Comparison of ENCODE assay signal across 1 cellular context in the genomic region with DNA sequence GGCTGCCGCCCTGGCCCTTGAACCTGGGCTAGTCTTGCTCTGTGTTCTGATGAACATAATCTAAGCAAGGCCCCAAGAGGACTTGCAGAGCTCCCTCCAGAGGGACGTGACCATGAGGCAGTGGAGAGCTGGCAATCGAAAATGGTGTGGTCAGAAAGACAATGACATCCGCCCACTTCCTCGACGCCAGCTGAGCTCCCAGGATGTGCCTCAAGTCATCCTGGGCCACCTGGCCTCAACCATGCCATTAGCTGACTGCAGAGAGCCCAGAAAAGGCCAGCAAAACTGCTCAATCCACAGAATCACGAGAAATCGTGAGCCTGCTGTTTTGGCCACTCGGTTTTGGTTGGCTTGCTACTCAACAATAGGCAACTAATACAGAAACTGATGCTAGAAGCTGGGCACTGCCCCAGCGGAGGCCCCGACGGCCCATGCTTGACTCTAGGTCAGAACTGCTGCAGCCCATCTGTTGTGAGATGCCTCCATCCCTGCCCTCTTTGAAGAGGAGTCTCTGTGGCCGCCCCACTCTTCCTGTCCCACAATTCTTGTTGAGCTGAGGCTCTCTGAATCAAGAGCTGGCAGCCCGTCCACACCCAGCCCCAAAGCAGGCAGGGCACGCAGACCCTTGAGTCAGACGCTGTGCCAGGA.
TF ChIP-seq lines count a peak whose summit lies in the region.

No MANE protein-coding gene starts in this region.

TF ChIP-seq in GM12878, 131 proteins besides CTCF, POLR2A, EP300 and RAD21 (continued from another document):
- TF ChIP-seq TCF3 (IDR thresholded peaks at IDR 0.05; ENCODE audit: borderline replicate concordance, insufficient read depth, low read depth, low read length): peak; percentile 77; the same call in 1 of the 2 replicates
- no peak for TF ChIP-seq ZNF384 (IDR thresholded peaks at IDR 0.05; ENCODE audit: borderline replicate concordance, low read depth, low read length)
- TF ChIP-seq, protein P1, sequence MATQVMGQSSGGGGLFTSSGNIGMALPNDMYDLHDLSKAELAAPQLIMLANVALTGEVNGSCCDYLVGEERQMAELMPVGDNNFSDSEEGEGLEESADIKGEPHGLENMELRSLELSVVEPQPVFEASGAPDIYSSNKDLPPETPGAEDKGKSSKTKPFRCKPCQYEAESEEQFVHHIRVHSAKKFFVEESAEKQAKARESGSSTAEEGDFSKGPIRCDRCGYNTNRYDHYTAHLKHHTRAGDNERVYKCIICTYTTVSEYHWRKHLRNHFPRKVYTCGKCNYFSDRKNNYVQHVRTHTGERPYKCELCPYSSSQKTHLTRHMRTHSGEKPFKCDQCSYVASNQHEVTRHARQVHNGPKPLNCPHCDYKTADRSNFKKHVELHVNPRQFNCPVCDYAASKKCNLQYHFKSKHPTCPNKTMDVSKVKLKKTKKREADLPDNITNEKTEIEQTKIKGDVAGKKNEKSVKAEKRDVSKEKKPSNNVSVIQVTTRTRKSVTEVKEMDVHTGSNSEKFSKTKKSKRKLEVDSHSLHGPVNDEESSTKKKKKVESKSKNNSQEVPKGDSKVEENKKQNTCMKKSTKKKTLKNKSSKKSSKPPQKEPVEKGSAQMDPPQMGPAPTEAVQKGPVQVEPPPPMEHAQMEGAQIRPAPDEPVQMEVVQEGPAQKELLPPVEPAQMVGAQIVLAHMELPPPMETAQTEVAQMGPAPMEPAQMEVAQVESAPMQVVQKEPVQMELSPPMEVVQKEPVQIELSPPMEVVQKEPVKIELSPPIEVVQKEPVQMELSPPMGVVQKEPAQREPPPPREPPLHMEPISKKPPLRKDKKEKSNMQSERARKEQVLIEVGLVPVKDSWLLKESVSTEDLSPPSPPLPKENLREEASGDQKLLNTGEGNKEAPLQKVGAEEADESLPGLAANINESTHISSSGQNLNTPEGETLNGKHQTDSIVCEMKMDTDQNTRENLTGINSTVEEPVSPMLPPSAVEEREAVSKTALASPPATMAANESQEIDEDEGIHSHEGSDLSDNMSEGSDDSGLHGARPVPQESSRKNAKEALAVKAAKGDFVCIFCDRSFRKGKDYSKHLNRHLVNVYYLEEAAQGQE (IDR thresholded peaks at IDR 0.05; ENCODE audit: low read depth, low read length): no peak
- TF ChIP-seq EED (IDR thresholded peaks at IDR 0.05; ENCODE audit: low read depth): peak; percentile 72
- TF ChIP-seq NFIC (IDR thresholded peaks at IDR 0.05; ENCODE audit: low read depth, low read length): peak; percentile 33; the same call in 1 of the 2 replicates
- TF ChIP-seq MEF2A (IDR thresholded peaks at IDR 0.05; ENCODE audit: insufficient read depth, low read depth, low read length): 0 out of 2 replicates have a peak, but pooled peaks have one; percentile 20
- TF ChIP-seq EZH2 (IDR thresholded peaks at IDR 0.05; ENCODE audit: borderline replicate concordance, control insufficient read depth, low read depth, low read length): no peak
- peak; percentile 92 for TF ChIP-seq TCF12 (IDR thresholded peaks at IDR 0.05; ENCODE audit: low read depth, low read length)
- TF ChIP-seq PAX5 (IDR thresholded peaks at IDR 0.05; ENCODE audit: borderline replicate concordance, low read depth, low read length): peak; percentile 84
- TF ChIP-seq MXI1 (IDR thresholded peaks at IDR 0.05; ENCODE audit: low read depth, low read length): peak; percentile 58
